In the genomic region with DNA sequence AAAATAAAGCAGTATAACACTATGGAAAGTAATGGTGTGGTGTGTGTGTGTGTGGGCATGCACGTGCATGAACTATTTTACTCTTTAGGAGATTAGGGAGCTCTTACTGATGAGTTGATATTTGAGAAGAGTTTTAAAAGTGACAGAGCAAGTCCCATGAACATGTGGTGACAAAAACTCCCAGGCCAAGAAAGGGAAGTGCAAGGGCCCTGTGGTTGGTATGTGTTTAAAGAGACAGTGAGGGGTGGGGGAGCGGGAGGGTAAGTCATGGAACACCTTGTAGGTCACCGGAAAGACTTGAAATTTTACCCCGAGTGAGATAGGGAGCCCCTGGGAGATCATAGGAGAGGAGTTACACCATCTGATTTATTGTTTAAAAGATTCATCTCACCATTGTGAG, we compare ENCODE assay signal across 31 cellular contexts.
"Had no signal": no experiment of that assay in that cellular context is flagged by ENCODE, and none has a peak within 500 bp of the region (broad histone marks: within the 10 kb centered on the region; RNA-seq: fewer than 3 reads in every experiment).

No MANE protein-coding gene starts in this region.

- H3K4me3 ChIP-seq: adrenal gland, body of pancreas, esophagus muscularis mucosa, gastrocnemius medialis, heart right ventricle had no signal

- H3K4me1 ChIP-seq: adrenal gland, body of pancreas, esophagus muscularis mucosa, foreskin keratinocyte, gastrocnemius medialis, heart right ventricle had no signal

- H3K27me3 ChIP-seq: body of pancreas, foreskin keratinocyte, gastrocnemius medialis had no signal

- H3K36me3 ChIP-seq: adrenal gland, esophagus muscularis mucosa, gastrocnemius medialis, heart right ventricle had no signal

- ATAC-seq: activated CD4-positive, alpha-beta T cell treated with anti-CD3 and anti-CD28 coated beads for 36 hours; activated CD8-positive, alpha-beta memory T cell treated with anti-CD3 and anti-CD28 coated beads, Interleukin-2, amount 10 ng/mL, durations not matched to agents 7 days and 5 days; activated CD8-positive, alpha-beta T cell treated with anti-CD3 and anti-CD28 coated beads, Interleukin-2, amount 10 ng/mL, durations not matched to agents 7 days and 5 days; activated naive CD8-positive, alpha-beta T cell treated with anti-CD3 and anti-CD28 coated beads, Interleukin-2, amount 50 U/mL, for 24 hours; body of pancreas; effector memory CD8-positive, alpha-beta T cell; foreskin keratinocyte; gastrocnemius medialis; heart right ventricle; T-helper 17 cell had no signal

- H3K27ac ChIP-seq: adrenal gland, body of pancreas, esophagus muscularis mucosa, foreskin keratinocyte, gastrocnemius medialis, heart right ventricle had no signal

- H3K9me3 ChIP-seq: adrenal gland, body of pancreas, esophagus muscularis mucosa, gastrocnemius medialis, heart right ventricle had no signal

- DNase-seq: activated CD4-positive, alpha-beta memory T cell treated with anti-CD3 and anti-CD28 coated beads for 36 hours; activated CD4-positive, alpha-beta T cell treated with anti-CD3 and anti-CD28 coated beads for 36 hours; activated CD4-positive, alpha-beta T cell treated with anti-CD3 and anti-CD28 coated beads, Interleukin-2, amount 10 ng/mL, durations not matched to agents 24 days and 14 days; activated CD4-positive, CD25-positive, alpha-beta regulatory T cell; activated CD4-positive, CD25-positive, alpha-beta regulatory T cell treated with anti-CD3 and anti-CD28 coated beads, Interleukin-2, amount 50 U/mL, for 72 hours; activated CD8-positive, alpha-beta memory T cell treated with anti-CD3 and anti-CD28 coated beads, Interleukin-2, amount 10 ng/mL, durations not matched to agents 7 days and 5 days; activated CD8-positive, alpha-beta memory T cell treated with anti-CD3 and anti-CD28 coated beads, Interleukin-2, amount 50 U/mL, for 4 hours; activated CD8-positive, alpha-beta T cell treated with anti-CD3 and anti-CD28 coated beads, Interleukin-2, amount 10 ng/mL, durations not matched to agents 7 days and 5 days; activated effector memory CD4-positive, alpha-beta T cell treated with anti-CD3 and anti-CD28 coated beads, Interleukin-2, amount 50 U/mL, for 16 hours; activated naive CD4-positive, alpha-beta T cell treated with anti-CD3 and anti-CD28 coated beads for 36 hours; activated naive CD8-positive, alpha-beta T cell treated with anti-CD3 and anti-CD28 coated beads for 36 hours; activated naive CD8-positive, alpha-beta T cell treated with anti-CD3 and anti-CD28 coated beads, Interleukin-2, amount 50 U/mL, for 24 hours; activated T-cell treated with anti-CD3 and anti-CD28 coated beads, Interleukin-2, amount 50 U/mL, for 1 hour; activated T-cell treated with anti-CD3 and anti-CD28 coated beads, Interleukin-2, amount 50 U/mL, for 48 hours; adrenal gland; amygdala; aorta; body of pancreas; caudate nucleus; cortex of kidney; dermis blood vessel endothelial cell; effector CD4-positive, alpha-beta T cell; effector memory CD8-positive, alpha-beta T cell; erythroblast; foreskin keratinocyte; gastrocnemius medialis; heart right ventricle; T-helper 17 cell; T1000 had no signal

- FAIRE-seq: colon had no signal
